ENCODE assay signal across 9 cellular contexts in genomic region chr3:128316456-128316855, GRCh38.
DNase-seq lines count a peak whose midpoint lies in the region; ATAC-seq, FAIRE-seq and TF ChIP-seq lines count a peak whose summit lies in the region.
"Had no signal": no experiment of that assay in that cellular context is flagged by ENCODE, and none has a peak within 500 bp of the region (broad histone marks: within the 10 kb centered on the region; RNA-seq: fewer than 3 reads in every experiment).

No MANE protein-coding gene starts in this region.

- no peak for TF ChIP-seq CTCF in body of pancreas (IDR thresholded peaks at IDR 0.05)
- no peak for TF ChIP-seq CTCF in esophagus muscularis mucosa (IDR thresholded peaks at IDR 0.05)

- no peaks in the 10 kb centered on the region for H3K27me3 ChIP-seq in body of pancreas
- no peaks in the 10 kb centered on the region for H3K27me3 ChIP-seq in aorta (ENCODE audit: control insufficient read depth in 1 of 2, insufficient read depth in 2 of 2, low read length in 1 of 2)
- H3K27me3 ChIP-seq in esophagus muscularis mucosa, result no peaks in the 10 kb centered on the region

- peak; percentile 25 for ATAC-seq in left ventricle myocardium superior
- ATAC-seq in Right ventricle myocardium superior (ENCODE audit: poor library complexity), result no peak
- ATAC-seq in body of pancreas, result no peak
- peak; percentile 24 for ATAC-seq in aorta (ENCODE audit: low FRiP score)

- H3K36me3 ChIP-seq in body of pancreas (replicated peaks in 1 of 2; ENCODE audit: insufficient read depth in 1 of 2, low read depth in 2 of 2) (no peaks in the 10 kb centered on the region), aorta (ENCODE audit: control insufficient read depth in 1 of 2, insufficient read depth in 2 of 2, low read length in 1 of 2) (peaks cover 0 to 3% of the 10 kb centered on the region in 2 donors), esophagus muscularis mucosa (peaks cover 0 to 21% (median 11%) of the 10 kb centered on the region in 4 donors)

- no peak for FAIRE-seq in frontal cortex (lab: Jason Lieb, UNC)
- FAIRE-seq: A204.1 had no signal

- H3K9me3 ChIP-seq in body of pancreas (no peaks in the 10 kb centered on the region), aorta (ENCODE audit: control insufficient read depth, low read length) (no peaks in the 10 kb centered on the region), esophagus muscularis mucosa (no peaks in the 10 kb centered on the region)

- no peak for TF ChIP-seq EP300 in esophagus muscularis mucosa (IDR thresholded peaks at IDR 0.05)

- TF ChIP-seq POLR2A in body of pancreas (IDR thresholded peaks at IDR 0.05) (no peak), esophagus muscularis mucosa (IDR thresholded peaks at IDR 0.05; ENCODE audit: low read depth) (no peak)

- 43 to 58% methylated on average over 14 to 15 of the region's 15 CpGs for whole genome bisulfite sequencing in body of pancreas, 2 donors
- WGBS in aorta, 2 donors, result 42 to 49% methylated on average over 15 of the region's 15 CpGs
- 76% methylated on average over 15 of the region's 15 CpGs for WGBS in esophagus muscularis mucosa

- H3K27ac ChIP-seq in body of pancreas (peak overlapping the region; percentile 77 to 86 (median 84)), aorta (ENCODE audit: low read depth in 1 of 2, low read length in 2 of 2) (no peak overlapping the region), esophagus muscularis mucosa (replicated peaks in 1 of 4) (no peak overlapping the region)

- DNase-seq in left ventricle myocardium superior (no peak), Right ventricle myocardium superior (no peak), body of pancreas (peak in 2 of 4 donors; percentile 46 to 49), aorta (no peak), dedifferentiated amniotic fluid mesenchymal stem cell (ENCODE audit: extremely low spot score) (no peak), esophagus muscularis mucosa (ENCODE audit: extremely low spot score) (no peak), frontal cortex (ENCODE audit: low spot score in 2 of 2) (no peak)
- DNase-seq in stimulated activated CD4-positive, alpha-beta T cell treated with anti-CD3 and anti-CD28 coated beads, Interleukin-12 subunit alpha, Interleukin-12 subunit beta, amount 100 ng/mL, for 24 hours (ENCODE audit: low read depth in 2 of 2), result peak; percentile 10 to 26

- no peak overlapping the region for H3K4me3 ChIP-seq in body of pancreas
- H3K4me3 ChIP-seq in aorta (ENCODE audit: low read length in 2 of 2), result no peak overlapping the region
- no peak overlapping the region for H3K4me3 ChIP-seq in esophagus muscularis mucosa

- H3K4me1 ChIP-seq in body of pancreas (peaks cover 57% of the 10 kb centered on the region), aorta (ENCODE audit: control insufficient read depth in 1 of 2, insufficient read depth in 2 of 2, low read length in 2 of 2) (no peaks in the 10 kb centered on the region), esophagus muscularis mucosa (peaks cover 0 to 8% (median 3%) of the 10 kb centered on the region in 4 donors)

- intact Hi-C loops in left ventricle myocardium superior (cut with micrococcal nuclease) (no loop called here), Right ventricle myocardium superior (cut with DNase I) (no loop called here), body of pancreas (cut with DNase I) (no loop called here), aorta (cut with DNase I) (no loop called here), esophagus muscularis mucosa (cut with DNase I) (no loop called here)

Comparison
In these comparisons a context has a peak if more than half of its experiments do, and no peak if none do; other contexts are left out.
1. ATAC-seq: peak in left ventricle myocardium superior (single experiment) and aorta (single experiment); none in Right ventricle myocardium superior (single experiment) and body of pancreas (single experiment).
2. DNase-seq: peak in stimulated activated CD4-positive, alpha-beta T cell treated with anti-CD3 and anti-CD28 coated beads, Interleukin-12 subunit alpha, Interleukin-12 subunit beta, amount 100 ng/mL, for 24 hours (2 of 2); none in left ventricle myocardium superior (single experiment), Right ventricle myocardium superior (single experiment), aorta (0 of 2), dedifferentiated amniotic fluid mesenchymal stem cell (single experiment), esophagus muscularis mucosa (single experiment) and frontal cortex (0 of 2).
3. H3K27ac ChIP-seq: peak in body of pancreas (4 of 4); none in aorta (0 of 2) and esophagus muscularis mucosa (0 of 4).